Comparison of ENCODE assay signal across 18 cellular contexts in the genomic region with DNA sequence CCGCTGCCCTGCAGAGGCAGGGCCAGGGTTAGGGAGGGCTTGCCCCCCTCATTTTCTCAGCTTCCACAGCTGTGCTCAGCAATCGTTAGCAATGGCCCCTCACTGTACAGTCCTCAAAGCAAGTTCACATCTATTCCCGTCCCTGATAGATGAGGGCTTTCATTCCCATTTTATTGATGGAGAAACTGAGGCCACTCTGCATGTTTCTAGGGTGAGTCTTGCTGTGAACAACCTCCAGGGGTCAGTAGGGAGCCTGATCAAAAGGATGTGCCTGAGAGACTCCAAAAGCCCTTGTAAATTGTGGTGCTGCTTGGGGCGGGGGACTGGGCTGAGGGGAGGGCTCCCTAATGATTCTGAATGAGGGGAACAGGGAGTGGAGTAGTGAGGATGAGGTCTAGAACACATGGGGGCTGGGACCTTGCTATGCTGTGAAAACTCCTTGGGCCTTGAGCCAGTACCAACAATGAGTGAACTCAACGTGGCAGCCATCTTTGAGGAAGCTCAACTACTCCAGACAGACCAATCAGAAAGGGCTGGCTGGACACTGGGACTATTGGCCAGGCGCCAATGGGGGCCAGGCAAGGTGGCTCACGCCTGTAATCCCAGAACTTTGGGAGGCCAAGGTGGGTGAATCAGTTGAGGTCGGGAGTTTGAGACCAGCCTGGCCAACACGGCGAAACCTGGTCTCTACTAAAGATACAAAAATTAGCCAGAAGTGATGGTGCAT. TPM values are rescaled to one million over a fixed set of nuclear protein-coding genes. Genes with fewer than 3 reads are reported as not detected.
DNase-seq lines count a peak whose midpoint lies in the region; ATAC-seq, FAIRE-seq and TF ChIP-seq lines count a peak whose summit lies in the region.
"Had no signal": no experiment of that assay in that cellular context is flagged by ENCODE, and none has a peak within 500 bp of the region (broad histone marks: within the 10 kb centered on the region; RNA-seq: fewer than 3 reads in every experiment).

No MANE protein-coding gene starts in this region.

- H3K27me3 Mint-ChIP-seq in chondrocyte (ENCODE audit: low read depth), result peaks cover 9% of the 10 kb centered on the region
- H3K27me3 Mint-ChIP-seq in activated CD4-positive, alpha-beta memory T cell treated with anti-CD3 and anti-CD28 coated beads for 36 hours, result no peaks in the 10 kb centered on the region

- POLR2A ChIA-PET in A549 (lab: Yijun Ruan, JAX), result no interaction called here
- POLR2A ChIA-PET in activated CD4-positive, alpha-beta memory T cell treated with anti-CD3 and anti-CD28 coated beads for 36 hours (lab: Charles Lee), result interaction anchor here (0.6 kb wide), 1 partner anchor 678 kb away, joined by 4 read pairs; no protein-coding TSS in a partner anchor

- DNase-seq in A549 (ENCODE audit: low read depth in 1 of 2, low spot score in 1 of 2) (peak in 1 of 2 experiments; percentile 63), GM12865 (ENCODE audit: low read depth) (no peak), M059J (ENCODE audit: low read depth) (peak; percentile 43), chondrocyte (ENCODE audit: low spot score) (no peak), NOMO-1 treated with DMSO at 0.1 percent for 48 hours (lab: John Stamatoyannopoulos, UW; ENCODE audit: unreplicated experiment) (no peak)
- no peak for DNase-seq in activated CD4-positive, alpha-beta memory T cell treated with anti-CD3 and anti-CD28 coated beads for 36 hours
- DNase-seq: activated CD4-positive, alpha-beta T cell treated with anti-CD3 and anti-CD28 coated beads, Interleukin-2, amount 50 U/mL, for 4 hours; activated T-cell treated with anti-CD3 and anti-CD28 coated beads, Interleukin-2, amount 50 U/mL, for 48 hours; caudate nucleus; foreskin melanocyte; NCI-H187; NCI-H446 treated with DMSO at 0.1 percent for 48 hours; occipital lobe; stimulated activated CD4-positive, alpha-beta T cell treated with anti-CD3 and anti-CD28 coated beads, Interleukin-2, amount 100 ng/mL, for 48 hours had no signal

- peaks cover 23% of the 10 kb centered on the region for H3K4me1 Mint-ChIP-seq in chondrocyte (ENCODE audit: low read depth)
- H3K4me1 Mint-ChIP-seq in activated CD4-positive, alpha-beta memory T cell treated with anti-CD3 and anti-CD28 coated beads for 36 hours (ENCODE audit: low read depth), result no peaks in the 10 kb centered on the region

- CTCF ChIA-PET in A549 (lab: Yijun Ruan, JAX), result interaction anchor here (0.6 to 3.3 kb wide), 4 partner anchors 13 to 197 kb away, joined by 3 to 23 read pairs (median 5); no protein-coding TSS in a partner anchor
- CTCF ChIA-PET in activated CD4-positive, alpha-beta memory T cell treated with anti-CD3 and anti-CD28 coated beads for 36 hours (lab: Charles Lee), result interaction anchor here (1.2 to 1.9 kb wide), 2 partner anchors 13 to 16 kb away, joined by 3 to 9 read pairs; no protein-coding TSS in a partner anchor

- no peak overlapping the region for H3K4me3 Mint-ChIP-seq in chondrocyte (ENCODE audit: unreplicated experiment)
- H3K4me3 Mint-ChIP-seq in activated CD4-positive, alpha-beta memory T cell treated with anti-CD3 and anti-CD28 coated beads for 36 hours, result no peak overlapping the region

- peaks cover 8% of the 10 kb centered on the region; the same call in 1 of the 3 replicates for H3K4me1 ChIP-seq in A549

- no peak overlapping the region for H3K4me2 ChIP-seq in A549

- ATAC-seq in A549 (no peak), GM21737 (IDR thresholded peaks at IDR 0.05; ENCODE audit: unreplicated experiment) (no peak), GM19395 (IDR thresholded peaks at IDR 0.05; ENCODE audit: unreplicated experiment) (no peak)

- no peak overlapping the region for H3K27ac ChIP-seq in A549

- no peaks in the 10 kb centered on the region for H3K9me3 Mint-ChIP-seq in chondrocyte (ENCODE audit: low read depth)
- peaks cover 8% of the 10 kb centered on the region for H3K9me3 Mint-ChIP-seq in activated CD4-positive, alpha-beta memory T cell treated with anti-CD3 and anti-CD28 coated beads for 36 hours

- no peak for TF ChIP-seq RAD21 in A549 (conservative IDR thresholded peaks at IDR 0.05 in 1 of 2, IDR thresholded peaks at IDR 0.05 in 1 of 2)

- H3K27ac Mint-ChIP-seq in chondrocyte (ENCODE audit: unreplicated experiment), result no peak overlapping the region
- H3K27ac Mint-ChIP-seq in activated CD4-positive, alpha-beta memory T cell treated with anti-CD3 and anti-CD28 coated beads for 36 hours, result no peak overlapping the region

- H3K4me3 ChIP-seq in A549 (no peak overlapping the region), GM12865 (ENCODE audit: low read depth, low read length) (no peak overlapping the region)

- peaks cover 11% of the 10 kb centered on the region; the same call in 2 of the 3 replicates for H3K9me3 ChIP-seq in A549

- 50% methylated on average over 10 of the region's 10 CpGs for WGBS in A549 (ENCODE audit: missing lambda C conversion rate)

- H3K36me3 Mint-ChIP-seq in chondrocyte (ENCODE audit: low read depth), result no peaks in the 10 kb centered on the region
- H3K36me3 Mint-ChIP-seq in activated CD4-positive, alpha-beta memory T cell treated with anti-CD3 and anti-CD28 coated beads for 36 hours, result no peaks in the 10 kb centered on the region

- FAIRE-seq in A549 (lab: Jason Lieb, UNC), result no peak

- TF ChIP-seq EP300 in A549 (IDR thresholded peaks at IDR 0.05), result no peak

- TF ChIP-seq POLR2A in A549 (IDR thresholded peaks at IDR 0.05; ENCODE audit: low read length), result no peak

- intact Hi-C loops in activated CD4-positive, alpha-beta memory T cell treated with anti-CD3 and anti-CD28 coated beads for 36 hours (cut with micrococcal nuclease), result no loop called here

- TF ChIP-seq CTCF in A549 (IDR thresholded peaks at IDR 0.05) (0 out of 3 replicates have a peak, but pooled peaks have one; percentile 5), GM12865 (IDR thresholded peaks at IDR 0.05; ENCODE audit: insufficient read depth, low read depth, low read length, missing control alignments) (peak; percentile 12), chondrocyte (IDR thresholded peaks at IDR 0.05) (peak; percentile 38)

TF ChIP-seq in A549, 52 proteins besides CTCF, POLR2A, EP300 and RAD21:
- TF ChIP-seq RFX5 (IDR thresholded peaks at IDR 0.05) (no peak), NFE2L2 (conservative IDR thresholded peaks at IDR 0.05; ENCODE audit: low read length) (no peak), SREBF2 (IDR thresholded peaks at IDR 0.05) (no peak), ZC3H11A (IDR thresholded peaks at IDR 0.05) (no peak), KDM1A (IDR thresholded peaks at IDR 0.05; ENCODE audit: low read depth) (peak; percentile 31; the same call in 1 of the 2 replicates)
- TF ChIP-seq, protein P1, sequence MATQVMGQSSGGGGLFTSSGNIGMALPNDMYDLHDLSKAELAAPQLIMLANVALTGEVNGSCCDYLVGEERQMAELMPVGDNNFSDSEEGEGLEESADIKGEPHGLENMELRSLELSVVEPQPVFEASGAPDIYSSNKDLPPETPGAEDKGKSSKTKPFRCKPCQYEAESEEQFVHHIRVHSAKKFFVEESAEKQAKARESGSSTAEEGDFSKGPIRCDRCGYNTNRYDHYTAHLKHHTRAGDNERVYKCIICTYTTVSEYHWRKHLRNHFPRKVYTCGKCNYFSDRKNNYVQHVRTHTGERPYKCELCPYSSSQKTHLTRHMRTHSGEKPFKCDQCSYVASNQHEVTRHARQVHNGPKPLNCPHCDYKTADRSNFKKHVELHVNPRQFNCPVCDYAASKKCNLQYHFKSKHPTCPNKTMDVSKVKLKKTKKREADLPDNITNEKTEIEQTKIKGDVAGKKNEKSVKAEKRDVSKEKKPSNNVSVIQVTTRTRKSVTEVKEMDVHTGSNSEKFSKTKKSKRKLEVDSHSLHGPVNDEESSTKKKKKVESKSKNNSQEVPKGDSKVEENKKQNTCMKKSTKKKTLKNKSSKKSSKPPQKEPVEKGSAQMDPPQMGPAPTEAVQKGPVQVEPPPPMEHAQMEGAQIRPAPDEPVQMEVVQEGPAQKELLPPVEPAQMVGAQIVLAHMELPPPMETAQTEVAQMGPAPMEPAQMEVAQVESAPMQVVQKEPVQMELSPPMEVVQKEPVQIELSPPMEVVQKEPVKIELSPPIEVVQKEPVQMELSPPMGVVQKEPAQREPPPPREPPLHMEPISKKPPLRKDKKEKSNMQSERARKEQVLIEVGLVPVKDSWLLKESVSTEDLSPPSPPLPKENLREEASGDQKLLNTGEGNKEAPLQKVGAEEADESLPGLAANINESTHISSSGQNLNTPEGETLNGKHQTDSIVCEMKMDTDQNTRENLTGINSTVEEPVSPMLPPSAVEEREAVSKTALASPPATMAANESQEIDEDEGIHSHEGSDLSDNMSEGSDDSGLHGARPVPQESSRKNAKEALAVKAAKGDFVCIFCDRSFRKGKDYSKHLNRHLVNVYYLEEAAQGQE (IDR thresholded peaks at IDR 0.05), result no peak
- TF ChIP-seq, protein P2, sequence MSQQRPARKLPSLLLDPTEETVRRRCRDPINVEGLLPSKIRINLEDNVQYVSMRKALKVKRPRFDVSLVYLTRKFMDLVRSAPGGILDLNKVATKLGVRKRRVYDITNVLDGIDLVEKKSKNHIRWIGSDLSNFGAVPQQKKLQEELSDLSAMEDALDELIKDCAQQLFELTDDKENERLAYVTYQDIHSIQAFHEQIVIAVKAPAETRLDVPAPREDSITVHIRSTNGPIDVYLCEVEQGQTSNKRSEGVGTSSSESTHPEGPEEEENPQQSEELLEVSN (IDR thresholded peaks at IDR 0.05; ENCODE audit: borderline replicate concordance, low read depth), result no peak

RNA-seq across cellular contexts. Expression of a gene that starts 6.7 kb away (rescaled TPM):
- polyA plus RNA-seq in A549 (2011; rRNA removed) (not detected in 2 replicates), A549 (2017; fragmentation: RNase III; extraction: RNeasy Plus Mini Kit Qiagen cat#74134 plus additional on column Dnase treatment) (not detected in 3 replicates)
- polyA plus RNA-seq in A549 (2012; cell fraction: cytosol; rRNA removed), result not detected in 2 replicates
- not detected in 2 replicates for polyA plus RNA-seq in A549 (2012; cell fraction: nucleus; rRNA removed)
- polyA minus RNA-seq in A549 (2011; rRNA and poly(A)+ RNA removed), result not detected in 2 replicates
- total RNA-seq in M059J (2014; rRNA removed; shearing (Covaris generic)), result not detected in 2 replicates
- not detected in 3 replicates for total RNA-seq in chondrocyte
- total RNA-seq in activated CD4-positive, alpha-beta memory T cell treated with anti-CD3 and anti-CD28 coated beads for 36 hours, result not detected
- total RNA-seq: mucosa of gallbladder, occipital lobe had no signal
- polyA plus RNA-seq: adipose tissue had no signal

RNA-seq across cellular contexts. Expression of a gene that starts 36.7 kb away (rescaled TPM):
- polyA plus RNA-seq in A549 (2011; rRNA removed) (2.3 and 2.9 TPM in 2 replicates), A549 (2017; fragmentation: RNase III; extraction: RNeasy Plus Mini Kit Qiagen cat#74134 plus additional on column Dnase treatment) (5.8 to 7.3 TPM (median 6.3 TPM) in 3 replicates)
- polyA plus RNA-seq in A549 (2012; cell fraction: cytosol; rRNA removed), result 4.7 and 6.4 TPM in 2 replicates
- 10.0 and 15.6 TPM in 2 replicates for polyA plus RNA-seq in A549 (2012; cell fraction: nucleus; rRNA removed)
- 2.7 and 3.0 TPM in 2 replicates for polyA minus RNA-seq in A549 (2011; rRNA and poly(A)+ RNA removed)
- total RNA-seq in M059J (2014; rRNA removed; shearing (Covaris generic)), result 4.9 and 11.9 TPM in 2 replicates
- total RNA-seq in chondrocyte, result 36.7 to 39.9 TPM (median 39.9 TPM) in 3 replicates
- total RNA-seq in activated CD4-positive, alpha-beta memory T cell treated with anti-CD3 and anti-CD28 coated beads for 36 hours, result 10 to 100 TPM; 33.0 to 33.1 TPM
